ENCODE assay signal across 18 cellular contexts in genomic region chr4:31081375-31081774, GRCh38.
DNase-seq lines count a peak whose midpoint lies in the region; ATAC-seq, FAIRE-seq and TF ChIP-seq lines count a peak whose summit lies in the region.
"Had no signal": no experiment of that assay in that cellular context is flagged by ENCODE, and none has a peak within 500 bp of the region (broad histone marks: within the 10 kb centered on the region; RNA-seq: fewer than 3 reads in every experiment).

No MANE protein-coding gene starts in this region.

- ATAC-seq in aorta (ENCODE audit: low FRiP score) (peak; percentile 87), GM21723 (IDR thresholded peaks at IDR 0.05; ENCODE audit: unreplicated experiment) (no peak)
- ATAC-seq in activated T-cell treated with anti-CD3 and anti-CD28 coated beads, Interleukin-2, amount 50 U/mL, for 4 hours: no peak
- ATAC-seq: body of pancreas had no signal

- H3K27me3 Mint-ChIP-seq in astrocyte (ENCODE audit: low read depth, unreplicated experiment): no peaks in the 10 kb centered on the region
- no peaks in the 10 kb centered on the region for H3K27me3 Mint-ChIP-seq in activated T-cell treated with anti-CD3 and anti-CD28 coated beads, Interleukin-2, amount 50 U/mL, for 4 hours (ENCODE audit: low read depth)
- H3K27me3 Mint-ChIP-seq: CD4-positive, CD25-positive, alpha-beta regulatory T cell had no signal

- H3K4me1 ChIP-seq in astrocyte (ENCODE audit: insufficient read depth, low read length) (peaks cover 4% of the 10 kb centered on the region), aorta (ENCODE audit: control insufficient read depth in 1 of 2, insufficient read depth in 2 of 2, low read length in 2 of 2) (peaks cover 0 to 2% of the 10 kb centered on the region in 2 donors)
- H3K4me1 ChIP-seq: body of pancreas, testis had no signal

- no peak overlapping the region for H3K4me3 ChIP-seq in astrocyte (ENCODE audit: insufficient read depth, low read depth, low read length)
- no peak overlapping the region for H3K4me3 ChIP-seq in foreskin fibroblast (ENCODE audit: low read depth in 1 of 2, low read length in 2 of 2)
- no peak overlapping the region for H3K4me3 ChIP-seq in aorta (ENCODE audit: low read length in 2 of 2)
- H3K4me3 ChIP-seq: body of pancreas, testis had no signal

- H3K9me3 ChIP-seq in astrocyte (ENCODE audit: insufficient read depth, low read depth, low read length) (no peaks in the 10 kb centered on the region), aorta (ENCODE audit: control insufficient read depth, low read length) (no peaks in the 10 kb centered on the region)
- H3K9me3 ChIP-seq: body of pancreas, testis had no signal

- peaks cover 19% of the 10 kb centered on the region for H3K4me1 Mint-ChIP-seq in astrocyte (ENCODE audit: low read depth, unreplicated experiment)
- no peaks in the 10 kb centered on the region for H3K4me1 Mint-ChIP-seq in activated T-cell treated with anti-CD3 and anti-CD28 coated beads, Interleukin-2, amount 50 U/mL, for 4 hours (ENCODE audit: low read depth)
- H3K4me1 Mint-ChIP-seq: CD4-positive, CD25-positive, alpha-beta regulatory T cell had no signal

- H3K36me3 ChIP-seq in astrocyte (ENCODE audit: insufficient read depth, low read length): no peaks in the 10 kb centered on the region
- no peaks in the 10 kb centered on the region for H3K36me3 ChIP-seq in aorta (ENCODE audit: control insufficient read depth in 1 of 2, insufficient read depth in 2 of 2, low read length in 1 of 2)

- H3K27ac Mint-ChIP-seq in astrocyte (ENCODE audit: unreplicated experiment): no peak overlapping the region
- H3K27ac Mint-ChIP-seq: CD4-positive, CD25-positive, alpha-beta regulatory T cell had no signal

- no peaks in the 10 kb centered on the region for H3K27me3 ChIP-seq in astrocyte (ENCODE audit: insufficient read depth, low read length)
- H3K27me3 ChIP-seq in aorta (ENCODE audit: control insufficient read depth in 1 of 2, insufficient read depth in 2 of 2, low read length in 1 of 2): no peaks in the 10 kb centered on the region
- H3K27me3 ChIP-seq: body of pancreas, testis had no signal

- no peaks in the 10 kb centered on the region for H3K9me3 Mint-ChIP-seq in astrocyte (ENCODE audit: unreplicated experiment)
- H3K9me3 Mint-ChIP-seq in activated T-cell treated with anti-CD3 and anti-CD28 coated beads, Interleukin-2, amount 50 U/mL, for 4 hours: peaks cover 11% of the 10 kb centered on the region

- no peaks in the 10 kb centered on the region for H3K36me3 Mint-ChIP-seq in astrocyte (ENCODE audit: low read depth, unreplicated experiment)
- no peaks in the 10 kb centered on the region for H3K36me3 Mint-ChIP-seq in activated T-cell treated with anti-CD3 and anti-CD28 coated beads, Interleukin-2, amount 50 U/mL, for 4 hours (ENCODE audit: insufficient read depth)
- H3K36me3 Mint-ChIP-seq: CD4-positive, CD25-positive, alpha-beta regulatory T cell had no signal

- peak; percentile 50 for DNase-seq in HCEC 1CT
- peak; percentile 78 for DNase-seq in astrocyte (ENCODE audit: low read depth)
- peak; percentile 3 to 42 for DNase-seq in foreskin fibroblast
- DNase-seq in aorta: no peak
- DNase-seq in DMS 273 treated with DMSO at 0.1 percent for 48 hours (lab: John Stamatoyannopoulos, UW): no peak
- DNase-seq in activated T-cell treated with anti-CD3 and anti-CD28 coated beads, Interleukin-2, amount 50 U/mL, for 4 hours: no peak
- DNase-seq: activated effector memory CD4-positive, alpha-beta T cell treated with Interleukin-2 at 50 U/mL for 16 hours; body of pancreas; CD4-positive, CD25-positive, alpha-beta regulatory T cell; foreskin melanocyte; Karpas-422; NCI-H1694; NCI-H2227 treated with DMSO at 0.1 percent for 48 hours; Right ventricle myocardium superior; stimulated activated CD4-positive, alpha-beta T cell treated with anti-CD3 and anti-CD28 coated beads, Interleukin-4, amount 100 ng/mL, for 24 hours; stimulated activated CD8-positive, alpha-beta memory T cell treated with anti-CD3 and anti-CD28 coated beads, Interleukin-4, amount 100 ng/mL, for 48 hours; testis had no signal

- H4K20me1 ChIP-seq in astrocyte (ENCODE audit: insufficient read depth, low read length): no peaks in the 10 kb centered on the region

- intact Hi-C loops in aorta (cut with DNase I): loop anchor here in 1 of 2 donors (10.0 kb wide), 1 partner anchor 357 kb away; the partner anchor contains the start of gene PCDH7

- H3K27ac ChIP-seq in astrocyte (ENCODE audit: low read depth, low read length) (no peak overlapping the region), aorta (ENCODE audit: low read depth in 1 of 2, low read length in 2 of 2) (peak overlapping the region; percentile 67 to 76)
- H3K27ac ChIP-seq: body of pancreas, testis had no signal

- no peak overlapping the region for H3K9ac ChIP-seq in astrocyte (ENCODE audit: low read length)

- TF ChIP-seq CTCF in astrocyte (IDR thresholded peaks at IDR 0.05; ENCODE audit: insufficient read depth, low read depth, low read length) (no peak), foreskin fibroblast (IDR thresholded peaks at IDR 0.05; ENCODE audit: low read depth, low read length) (no peak)

- H3K79me2 ChIP-seq in astrocyte (ENCODE audit: insufficient read depth, low read length): no peaks in the 10 kb centered on the region

- no peak overlapping the region for H3K4me3 Mint-ChIP-seq in astrocyte (ENCODE audit: unreplicated experiment)
- no peak overlapping the region for H3K4me3 Mint-ChIP-seq in activated T-cell treated with anti-CD3 and anti-CD28 coated beads, Interleukin-2, amount 50 U/mL, for 4 hours
- H3K4me3 Mint-ChIP-seq: CD4-positive, CD25-positive, alpha-beta regulatory T cell had no signal

- no peak overlapping the region for H2AFZ ChIP-seq in astrocyte (ENCODE audit: low read depth, low read length)

- no peak overlapping the region for H3K4me2 ChIP-seq in astrocyte (ENCODE audit: low read length)

- FAIRE-seq in astrocyte (lab: Jason Lieb, UNC): no peak

Comparison
In these comparisons a context has a peak if more than half of its experiments do, and no peak if none do; other contexts are left out.
1. DNase-seq: peak in HCEC 1CT (single experiment), astrocyte (single experiment) and foreskin fibroblast (2 of 2); none in aorta (0 of 2), DMS 273 treated with DMSO at 0.1 percent for 48 hours (single experiment) and activated T-cell treated with anti-CD3 and anti-CD28 coated beads, Interleukin-2, amount 50 U/mL, for 4 hours (single experiment).